Comparison of ENCODE assay signal across 1 cellular context in the genomic region with DNA sequence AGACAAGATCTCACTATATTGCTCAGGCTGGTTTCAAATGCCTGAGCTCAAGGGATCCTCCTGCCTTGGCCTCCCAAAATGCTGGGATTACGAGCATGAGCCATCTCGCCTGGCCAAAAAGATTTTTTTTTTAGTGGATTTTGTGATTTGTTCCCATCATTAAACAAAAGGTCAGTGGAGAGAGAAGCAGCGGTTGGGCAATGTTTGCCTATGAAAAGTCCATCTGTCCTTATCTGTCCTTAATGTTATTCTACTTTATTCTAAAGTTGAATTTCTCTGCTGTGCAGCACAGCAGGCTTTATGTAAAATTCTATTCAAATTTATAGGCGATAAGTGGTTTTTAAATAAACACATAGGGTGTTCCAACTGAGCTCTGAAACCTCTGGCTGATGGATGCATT.
TF ChIP-seq lines count a peak whose summit lies in the region.

No MANE protein-coding gene starts in this region.

TF ChIP-seq in HEK293, 187 proteins besides CTCF, POLR2A, EP300 and RAD21 (continued from another document):
- TF ChIP-seq, protein P1, sequence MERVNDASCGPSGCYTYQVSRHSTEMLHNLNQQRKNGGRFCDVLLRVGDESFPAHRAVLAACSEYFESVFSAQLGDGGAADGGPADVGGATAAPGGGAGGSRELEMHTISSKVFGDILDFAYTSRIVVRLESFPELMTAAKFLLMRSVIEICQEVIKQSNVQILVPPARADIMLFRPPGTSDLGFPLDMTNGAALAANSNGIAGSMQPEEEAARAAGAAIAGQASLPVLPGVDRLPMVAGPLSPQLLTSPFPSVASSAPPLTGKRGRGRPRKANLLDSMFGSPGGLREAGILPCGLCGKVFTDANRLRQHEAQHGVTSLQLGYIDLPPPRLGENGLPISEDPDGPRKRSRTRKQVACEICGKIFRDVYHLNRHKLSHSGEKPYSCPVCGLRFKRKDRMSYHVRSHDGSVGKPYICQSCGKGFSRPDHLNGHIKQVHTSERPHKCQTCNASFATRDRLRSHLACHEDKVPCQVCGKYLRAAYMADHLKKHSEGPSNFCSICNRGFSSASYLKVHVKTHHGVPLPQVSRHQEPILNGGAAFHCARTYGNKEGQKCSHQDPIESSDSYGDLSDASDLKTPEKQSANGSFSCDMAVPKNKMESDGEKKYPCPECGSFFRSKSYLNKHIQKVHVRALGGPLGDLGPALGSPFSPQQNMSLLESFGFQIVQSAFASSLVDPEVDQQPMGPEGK (tag by site-specific recombination; IDR thresholded peaks at IDR 0.05) = no peak
- no peak for TF ChIP-seq ZNF600 (tag by site-specific recombination; IDR thresholded peaks at IDR 0.05)
TF ChIP-seq in HEK293: peak in this region for 2.
